In the genomic region with DNA sequence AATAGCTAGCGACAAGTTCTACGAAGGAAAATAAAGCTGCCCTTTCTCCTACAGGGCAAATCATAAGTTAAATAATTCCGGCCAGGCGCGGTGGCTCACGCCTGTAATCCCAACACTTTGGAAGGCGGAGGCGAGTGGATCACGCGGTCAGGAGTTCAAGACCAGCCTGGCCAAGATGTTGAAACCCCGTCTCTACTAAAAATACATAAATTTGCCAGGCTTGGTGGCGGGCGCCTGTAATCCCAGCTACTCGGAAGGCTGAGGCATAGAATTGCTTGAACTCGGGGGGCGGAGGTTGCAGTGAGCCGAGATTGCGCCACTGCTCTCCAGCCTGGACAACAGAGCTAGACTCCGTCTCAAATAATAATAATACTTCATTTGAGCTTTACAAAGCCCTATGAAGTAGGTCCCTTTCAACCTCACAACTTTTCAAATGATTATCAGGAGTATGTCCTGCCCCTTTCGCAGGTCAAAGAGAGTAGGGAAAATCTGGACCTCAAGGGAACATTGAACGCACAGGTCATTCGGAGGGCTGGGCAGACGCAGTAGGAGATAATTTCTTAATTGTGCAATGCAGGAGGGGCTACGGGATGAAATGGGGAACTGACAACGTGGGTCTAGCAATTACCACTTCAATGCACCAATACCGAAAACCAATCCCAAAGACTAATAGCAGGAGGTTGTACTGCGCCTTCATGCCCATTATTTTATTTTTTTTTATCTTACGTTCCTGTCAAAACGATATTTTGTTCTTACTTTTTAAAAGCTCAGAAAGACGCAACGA, we compare ENCODE assay signal across 1 cellular context.
TF ChIP-seq lines count a peak whose summit lies in the region.

No MANE protein-coding gene starts in this region.

TF ChIP-seq in H1, 55 proteins besides CTCF, POLR2A, EP300 and RAD21:
- TF ChIP-seq, protein P1, sequence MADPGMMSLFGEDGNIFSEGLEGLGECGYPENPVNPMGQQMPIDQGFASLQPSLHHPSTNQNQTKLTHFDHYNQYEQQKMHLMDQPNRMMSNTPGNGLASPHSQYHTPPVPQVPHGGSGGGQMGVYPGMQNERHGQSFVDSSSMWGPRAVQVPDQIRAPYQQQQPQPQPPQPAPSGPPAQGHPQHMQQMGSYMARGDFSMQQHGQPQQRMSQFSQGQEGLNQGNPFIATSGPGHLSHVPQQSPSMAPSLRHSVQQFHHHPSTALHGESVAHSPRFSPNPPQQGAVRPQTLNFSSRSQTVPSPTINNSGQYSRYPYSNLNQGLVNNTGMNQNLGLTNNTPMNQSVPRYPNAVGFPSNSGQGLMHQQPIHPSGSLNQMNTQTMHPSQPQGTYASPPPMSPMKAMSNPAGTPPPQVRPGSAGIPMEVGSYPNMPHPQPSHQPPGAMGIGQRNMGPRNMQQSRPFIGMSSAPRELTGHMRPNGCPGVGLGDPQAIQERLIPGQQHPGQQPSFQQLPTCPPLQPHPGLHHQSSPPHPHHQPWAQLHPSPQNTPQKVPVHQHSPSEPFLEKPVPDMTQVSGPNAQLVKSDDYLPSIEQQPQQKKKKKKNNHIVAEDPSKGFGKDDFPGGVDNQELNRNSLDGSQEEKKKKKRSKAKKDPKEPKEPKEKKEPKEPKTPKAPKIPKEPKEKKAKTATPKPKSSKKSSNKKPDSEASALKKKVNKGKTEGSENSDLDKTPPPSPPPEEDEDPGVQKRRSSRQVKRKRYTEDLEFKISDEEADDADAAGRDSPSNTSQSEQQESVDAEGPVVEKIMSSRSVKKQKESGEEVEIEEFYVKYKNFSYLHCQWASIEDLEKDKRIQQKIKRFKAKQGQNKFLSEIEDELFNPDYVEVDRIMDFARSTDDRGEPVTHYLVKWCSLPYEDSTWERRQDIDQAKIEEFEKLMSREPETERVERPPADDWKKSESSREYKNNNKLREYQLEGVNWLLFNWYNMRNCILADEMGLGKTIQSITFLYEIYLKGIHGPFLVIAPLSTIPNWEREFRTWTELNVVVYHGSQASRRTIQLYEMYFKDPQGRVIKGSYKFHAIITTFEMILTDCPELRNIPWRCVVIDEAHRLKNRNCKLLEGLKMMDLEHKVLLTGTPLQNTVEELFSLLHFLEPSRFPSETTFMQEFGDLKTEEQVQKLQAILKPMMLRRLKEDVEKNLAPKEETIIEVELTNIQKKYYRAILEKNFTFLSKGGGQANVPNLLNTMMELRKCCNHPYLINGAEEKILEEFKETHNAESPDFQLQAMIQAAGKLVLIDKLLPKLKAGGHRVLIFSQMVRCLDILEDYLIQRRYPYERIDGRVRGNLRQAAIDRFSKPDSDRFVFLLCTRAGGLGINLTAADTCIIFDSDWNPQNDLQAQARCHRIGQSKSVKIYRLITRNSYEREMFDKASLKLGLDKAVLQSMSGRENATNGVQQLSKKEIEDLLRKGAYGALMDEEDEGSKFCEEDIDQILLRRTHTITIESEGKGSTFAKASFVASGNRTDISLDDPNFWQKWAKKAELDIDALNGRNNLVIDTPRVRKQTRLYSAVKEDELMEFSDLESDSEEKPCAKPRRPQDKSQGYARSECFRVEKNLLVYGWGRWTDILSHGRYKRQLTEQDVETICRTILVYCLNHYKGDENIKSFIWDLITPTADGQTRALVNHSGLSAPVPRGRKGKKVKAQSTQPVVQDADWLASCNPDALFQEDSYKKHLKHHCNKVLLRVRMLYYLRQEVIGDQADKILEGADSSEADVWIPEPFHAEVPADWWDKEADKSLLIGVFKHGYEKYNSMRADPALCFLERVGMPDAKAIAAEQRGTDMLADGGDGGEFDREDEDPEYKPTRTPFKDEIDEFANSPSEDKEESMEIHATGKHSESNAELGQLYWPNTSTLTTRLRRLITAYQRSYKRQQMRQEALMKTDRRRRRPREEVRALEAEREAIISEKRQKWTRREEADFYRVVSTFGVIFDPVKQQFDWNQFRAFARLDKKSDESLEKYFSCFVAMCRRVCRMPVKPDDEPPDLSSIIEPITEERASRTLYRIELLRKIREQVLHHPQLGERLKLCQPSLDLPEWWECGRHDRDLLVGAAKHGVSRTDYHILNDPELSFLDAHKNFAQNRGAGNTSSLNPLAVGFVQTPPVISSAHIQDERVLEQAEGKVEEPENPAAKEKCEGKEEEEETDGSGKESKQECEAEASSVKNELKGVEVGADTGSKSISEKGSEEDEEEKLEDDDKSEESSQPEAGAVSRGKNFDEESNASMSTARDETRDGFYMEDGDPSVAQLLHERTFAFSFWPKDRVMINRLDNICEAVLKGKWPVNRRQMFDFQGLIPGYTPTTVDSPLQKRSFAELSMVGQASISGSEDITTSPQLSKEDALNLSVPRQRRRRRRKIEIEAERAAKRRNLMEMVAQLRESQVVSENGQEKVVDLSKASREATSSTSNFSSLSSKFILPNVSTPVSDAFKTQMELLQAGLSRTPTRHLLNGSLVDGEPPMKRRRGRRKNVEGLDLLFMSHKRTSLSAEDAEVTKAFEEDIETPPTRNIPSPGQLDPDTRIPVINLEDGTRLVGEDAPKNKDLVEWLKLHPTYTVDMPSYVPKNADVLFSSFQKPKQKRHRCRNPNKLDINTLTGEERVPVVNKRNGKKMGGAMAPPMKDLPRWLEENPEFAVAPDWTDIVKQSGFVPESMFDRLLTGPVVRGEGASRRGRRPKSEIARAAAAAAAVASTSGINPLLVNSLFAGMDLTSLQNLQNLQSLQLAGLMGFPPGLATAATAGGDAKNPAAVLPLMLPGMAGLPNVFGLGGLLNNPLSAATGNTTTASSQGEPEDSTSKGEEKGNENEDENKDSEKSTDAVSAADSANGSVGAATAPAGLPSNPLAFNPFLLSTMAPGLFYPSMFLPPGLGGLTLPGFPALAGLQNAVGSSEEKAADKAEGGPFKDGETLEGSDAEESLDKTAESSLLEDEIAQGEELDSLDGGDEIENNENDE (IDR thresholded peaks at IDR 0.05; ENCODE audit: insufficient replicate concordance, low read length) = no peak
- TF ChIP-seq FOSL1 (IDR thresholded peaks at IDR 0.05; ENCODE audit: insufficient read depth, low read depth, low read length) = no peak
- no peak for TF ChIP-seq BCL11A (IDR thresholded peaks at IDR 0.05; ENCODE audit: low read depth in 2 of 2, low read length in 2 of 2)
- TF ChIP-seq KDM4A (IDR thresholded peaks at IDR 0.05; ENCODE audit: low read depth, low read length, severe bottlenecking) = no peak
- TF ChIP-seq RNF2 (IDR thresholded peaks at IDR 0.05; ENCODE audit: borderline replicate concordance, low read depth, low read length, missing control alignments, poor library complexity, severe bottlenecking) = no peak
- no peak for TF ChIP-seq KDM1A (IDR thresholded peaks at IDR 0.05; ENCODE audit: borderline replicate concordance, low read length)
- TF ChIP-seq E2F6 (IDR thresholded peaks at IDR 0.05) = no peak
- no peak for TF ChIP-seq BACH1 (IDR thresholded peaks at IDR 0.05; ENCODE audit: low read length)
- TF ChIP-seq GABPA (IDR thresholded peaks at IDR 0.05; ENCODE audit: borderline replicate concordance, insufficient read depth, low read length) = no peak
- no peak for TF ChIP-seq SIN3A (conservative IDR thresholded peaks at IDR 0.05 in 1 of 2, IDR thresholded peaks at IDR 0.05 in 1 of 2; ENCODE audit: low read depth in 1 of 2, low read length in 2 of 2)
- TF ChIP-seq, protein P2, sequence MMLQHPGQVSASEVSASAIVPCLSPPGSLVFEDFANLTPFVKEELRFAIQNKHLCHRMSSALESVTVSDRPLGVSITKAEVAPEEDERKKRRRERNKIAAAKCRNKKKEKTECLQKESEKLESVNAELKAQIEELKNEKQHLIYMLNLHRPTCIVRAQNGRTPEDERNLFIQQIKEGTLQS (IDR thresholded peaks at IDR 0.05; ENCODE audit: insufficient read depth, low read depth, low read length) = no peak
- no peak for TF ChIP-seq RBBP5 (IDR thresholded peaks at IDR 0.05; ENCODE audit: borderline replicate concordance, low read depth, low read length)
- TF ChIP-seq RFX5 (IDR thresholded peaks at IDR 0.05; ENCODE audit: borderline replicate concordance, low read depth, low read length) = no peak
- no peak for TF ChIP-seq ASH2L (IDR thresholded peaks at IDR 0.05; ENCODE audit: low read length)
- no peak for TF ChIP-seq CHD2 (IDR thresholded peaks at IDR 0.05; ENCODE audit: low read length)
- TF ChIP-seq TCF12 (IDR thresholded peaks at IDR 0.05; ENCODE audit: low read depth, low read length) = no peak
- no peak for TF ChIP-seq BRCA1 (IDR thresholded peaks at IDR 0.05; ENCODE audit: low read depth, low read length)
- TF ChIP-seq CREB1 (IDR thresholded peaks at IDR 0.05) = no peak
